In genomic region chr14:69535230-69535848, GRCh38 we compare ENCODE assay signal across 8 cellular contexts. TPM values are rescaled to one million over a fixed set of nuclear protein-coding genes. Genes with fewer than 3 reads are reported as not detected.
DNase-seq lines count a peak whose midpoint lies in the region; ATAC-seq and TF ChIP-seq lines count a peak whose summit lies in the region.

No MANE protein-coding gene starts in this region.

- H2AK5ac ChIP-seq in H9 (ENCODE audit: insufficient read length, low read length), result no peak overlapping the region

- peak; percentile 83 for TF ChIP-seq CTCF in H9 (conservative IDR thresholded peaks at IDR 0.05)
- peak; percentile 50 to 76 (median 70) for TF ChIP-seq CTCF in right lobe of liver (IDR thresholded peaks at IDR 0.05)

- H3K4me3 ChIP-seq in right lobe of liver, result no peak overlapping the region

- no peak overlapping the region for H3K4ac ChIP-seq in H9 (ENCODE audit: low read depth, low read length)

- no peak overlapping the region for H3K4me3 Mint-ChIP-seq in H9
- H3K4me3 Mint-ChIP-seq in activated T-cell treated with anti-CD3 and anti-CD28 coated beads, Interleukin-2, amount 50 U/mL, for 72 hours, result no peak overlapping the region

- no peaks in the 10 kb centered on the region for H3K36me3 Mint-ChIP-seq in H9 (ENCODE audit: insufficient read depth in 1 of 3, low read depth in 3 of 3)
- no peaks in the 10 kb centered on the region for H3K36me3 Mint-ChIP-seq in activated T-cell treated with anti-CD3 and anti-CD28 coated beads, Interleukin-2, amount 50 U/mL, for 72 hours (ENCODE audit: insufficient read depth in 2 of 2)

- H3K18ac ChIP-seq in H9 (ENCODE audit: insufficient read length, low read depth, low read length), result no peak overlapping the region

- no peaks in the 10 kb centered on the region for H3K79me2 ChIP-seq in H9 (ENCODE audit: insufficient read depth, low read length)

- TF ChIP-seq POLR2A in right lobe of liver (IDR thresholded peaks at IDR 0.05), result no peak

- no peak overlapping the region for H4K8ac ChIP-seq in H9 (replicated peaks; ENCODE audit: insufficient read length, low read depth, low read length)

- H2BK120ac ChIP-seq in H9 (ENCODE audit: low read depth, low read length, poor library complexity, severe bottlenecking), result no peak overlapping the region

- DNase-seq in H9, result peak; percentile 81
- DNase-seq in NCI-H510A treated with DMSO at 0.1 percent for 48 hours (lab: John Stamatoyannopoulos, UW), result peak; percentile 35
- peak; percentile 33 to 61 for DNase-seq in cerebellar nuclear complex (lab: John Stamatoyannopoulos, UW)
- DNase-seq in right lobe of liver, result peak in 1 of 3 donors; percentile 57
- no peak for DNase-seq in stimulated activated CD4-positive, alpha-beta T cell treated with anti-CD3 and anti-CD28 coated beads, Interleukin-12 subunit alpha, Interleukin-12 subunit beta, amount 100 ng/mL, for 4 hours
- DNase-seq in activated T-cell treated with anti-CD3 and anti-CD28 coated beads, Interleukin-2, amount 50 U/mL, for 72 hours, result no peak
- no peak for DNase-seq in KG1 (lab: John Stamatoyannopoulos, UW)

- no peak overlapping the region; a peak in 2 of 7 replicates for H3K27ac Mint-ChIP-seq in H9
- no peak overlapping the region for H3K27ac Mint-ChIP-seq in activated T-cell treated with anti-CD3 and anti-CD28 coated beads, Interleukin-2, amount 50 U/mL, for 72 hours

- intact Hi-C loops in right lobe of liver (cut with DNase I), result loop anchor here in 1 of 2 donors (5.0 kb wide), 1 partner anchor 37 kb away; the partner anchor contains the start of gene CCDC177

- H3K9me3 Mint-ChIP-seq in H9, result no peaks in the 10 kb centered on the region
- H3K9me3 Mint-ChIP-seq in activated T-cell treated with anti-CD3 and anti-CD28 coated beads, Interleukin-2, amount 50 U/mL, for 72 hours, result no peaks in the 10 kb centered on the region

- no peaks in the 10 kb centered on the region for H3K36me3 ChIP-seq in right lobe of liver

- H3K27ac ChIP-seq in H9 (ENCODE audit: insufficient read length, low read depth, low read length) (no peak overlapping the region), right lobe of liver (no peak overlapping the region)

- H2BK20ac ChIP-seq in H9 (ENCODE audit: low read depth, low read length, poor library complexity, severe bottlenecking), result no peak overlapping the region

- H3K23ac ChIP-seq in H9 (ENCODE audit: insufficient read length, low read depth, low read length), result no peak overlapping the region

- no peaks in the 10 kb centered on the region for H3K79me1 ChIP-seq in H9 (ENCODE audit: insufficient read depth, low read depth, low read length, poor library complexity, severe bottlenecking)

- no peaks in the 10 kb centered on the region for H4K20me1 ChIP-seq in H9 (ENCODE audit: control insufficient read depth, insufficient read depth, insufficient read length)

- no peak overlapping the region for H3T11ph ChIP-seq in H9 (ENCODE audit: low read length)

- no peak overlapping the region for H4K5ac ChIP-seq in H9 (ENCODE audit: insufficient read length, low read depth, low read length)

- no peak overlapping the region for H3K4me2 ChIP-seq in H9 (ENCODE audit: insufficient read depth, insufficient read length, low read length)

- no peak overlapping the region for H3K9ac ChIP-seq in H9 (ENCODE audit: extremely low read depth, insufficient read length, low read length)

- no peak overlapping the region for H3K56ac ChIP-seq in H9 (ENCODE audit: insufficient read length, low read depth, low read length)

- H2BK5ac ChIP-seq in H9 (ENCODE audit: insufficient read length, low read length), result no peak overlapping the region

- H4K91ac ChIP-seq in H9 (ENCODE audit: insufficient read length, low read depth, low read length), result no peak overlapping the region

- ATAC-seq in right lobe of liver (peak; percentile 66 to 88 (median 78)), HG02852 (IDR thresholded peaks at IDR 0.05; ENCODE audit: unreplicated experiment) (no peak)
- ATAC-seq in activated T-cell treated with anti-CD3 and anti-CD28 coated beads, Interleukin-2, amount 50 U/mL, for 72 hours (replicated peaks in 1 of 2), result no peak

- no peak overlapping the region for H2BK15ac ChIP-seq in H9 (ENCODE audit: low read depth, low read length)

- H2BK12ac ChIP-seq in H9 (ENCODE audit: insufficient read length, low read depth, low read length), result no peak overlapping the region

- H3K23me2 ChIP-seq in H9 (ENCODE audit: insufficient read length, low read depth, low read length, poor library complexity, severe bottlenecking), result no peaks in the 10 kb centered on the region

- no peak overlapping the region for H2AFZ ChIP-seq in H9 (ENCODE audit: low read length)

- H3K4me1 ChIP-seq in H9 (ENCODE audit: insufficient read depth, low read length), result no peaks in the 10 kb centered on the region
- H3K4me1 ChIP-seq in right lobe of liver, result peaks cover 0 to 2% (median 1%) of the 10 kb centered on the region in 4 donors

- H3K27me3 ChIP-seq in H9 (ENCODE audit: insufficient read depth, low read length) (no peaks in the 10 kb centered on the region), right lobe of liver (no peaks in the 10 kb centered on the region)

- no peaks in the 10 kb centered on the region; the same call in 1 of the 2 replicates for H3K27me3 Mint-ChIP-seq in H9 (ENCODE audit: low read depth)
- H3K27me3 Mint-ChIP-seq in activated T-cell treated with anti-CD3 and anti-CD28 coated beads, Interleukin-2, amount 50 U/mL, for 72 hours (ENCODE audit: low read depth), result peaks cover 32% of the 10 kb centered on the region

- no CpG with 5 or more reads among the region's 4 CpGs for WGBS in H9 (ENCODE audit: extremely low coverage, insufficient read length, low lambda C conversion rate)
- 2% methylated on average over 4 of the region's 4 CpGs for WGBS in right lobe of liver (ENCODE audit: insufficient coverage, low coverage, low lambda C conversion rate, missing lambda C conversion rate)

- no peak overlapping the region for H3K14ac ChIP-seq in H9 (ENCODE audit: insufficient read depth, low read length)

- no peaks in the 10 kb centered on the region for H3K9me3 ChIP-seq in H9 (ENCODE audit: control insufficient read depth, low read depth, low read length)
- no peaks in the 10 kb centered on the region for H3K9me3 ChIP-seq in right lobe of liver

- peaks cover 4 to 9% of the 10 kb centered on the region in 2 experiments for H3K4me1 Mint-ChIP-seq in H9
- H3K4me1 Mint-ChIP-seq in activated T-cell treated with anti-CD3 and anti-CD28 coated beads, Interleukin-2, amount 50 U/mL, for 72 hours (ENCODE audit: low read depth), result no peaks in the 10 kb centered on the region

RNA-seq across cellular contexts. Expression of gene CCDC177, which starts 39.3 kb away (rescaled TPM):
- total RNA-seq in H9 (2021) (6.1 and 6.2 TPM in 2 replicates), right lobe of liver (under 1 TPM in 3 of 6 experiments, not detected in 3; 0.06 to 0.11 (median 0.07) TPM)
- total RNA-seq in activated T-cell treated with anti-CD3 and anti-CD28 coated beads, Interleukin-2, amount 50 U/mL, for 72 hours, result not detected

RNA-seq across cellular contexts. Expression of gene PLEKHD1, which starts 50.8 kb away (rescaled TPM):
- 0.29 and 0.37 TPM in 2 replicates for total RNA-seq in H9 (2021)
- total RNA-seq in right lobe of liver, result under 1 TPM in 1 of 6 experiments, not detected in 5; 0.04 TPM
- total RNA-seq in activated T-cell treated with anti-CD3 and anti-CD28 coated beads, Interleukin-2, amount 50 U/mL, for 72 hours, result under 1 TPM in 1 of 2 donors, not detected in 1; 0.12 TPM

Comparison
In these comparisons a context has a peak if more than half of its experiments do, and no peak if none do; other contexts are left out.
1. DNase-seq: peak in H9 (single experiment), NCI-H510A treated with DMSO at 0.1 percent for 48 hours (single experiment) and cerebellar nuclear complex (2 of 2); none in stimulated activated CD4-positive, alpha-beta T cell treated with anti-CD3 and anti-CD28 coated beads, Interleukin-12 subunit alpha, Interleukin-12 subunit beta, amount 100 ng/mL, for 4 hours (single experiment), activated T-cell treated with anti-CD3 and anti-CD28 coated beads, Interleukin-2, amount 50 U/mL, for 72 hours (0 of 2) and KG1 (single experiment).
2. ATAC-seq: peak in right lobe of liver (4 of 4); none in HG02852 (single experiment) and activated T-cell treated with anti-CD3 and anti-CD28 coated beads, Interleukin-2, amount 50 U/mL, for 72 hours (0 of 2).